Comparison of ENCODE assay signal across 10 cellular contexts in genomic region chr3:120177907-120178306, GRCh38.
DNase-seq lines count a peak whose midpoint lies in the region; ATAC-seq and TF ChIP-seq lines count a peak whose summit lies in the region.
"Had no signal": no experiment of that assay in that cellular context is flagged by ENCODE, and none has a peak within 500 bp of the region (broad histone marks: within the 10 kb centered on the region; RNA-seq: fewer than 3 reads in every experiment).

No MANE protein-coding gene starts in this region.

- POLR2A ChIA-PET in WTC11 (lab: Charles Lee) = interaction anchor here (1.0 to 1.5 kb wide), 3 partner anchors 18 to 107 kb away, joined by 3 to 5 read pairs (median 5); partner anchors contain the start of genes GPR156 and GSK3B

- no peaks in the 10 kb centered on the region for H3K36me3 ChIP-seq in neuron (ENCODE audit: insufficient read depth, low read length)

- no peak overlapping the region for H3K4me3 Mint-ChIP-seq in WTC11
- H3K4me3 Mint-ChIP-seq: activated T-cell treated with anti-CD3 and anti-CD28 coated beads, Interleukin-2, amount 50 U/mL, for 4 hours; stimulated activated effector memory CD8-positive, alpha-beta T cell treated with anti-CD3 and anti-CD28 coated beads, Interleukin-12 subunit alpha, Interleukin-12 subunit beta, amount 100 ng/mL, for 72 hours had no signal

- no peaks in the 10 kb centered on the region for H3K27me3 Mint-ChIP-seq in WTC11 (ENCODE audit: low read depth)

- no peak for TF ChIP-seq CTCF in NB4 (IDR thresholded peaks at IDR 0.05; ENCODE audit: low read depth, low read length)
- TF ChIP-seq CTCF in WTC11 (IDR thresholded peaks at IDR 0.05) = no peak

- H3K9me3 Mint-ChIP-seq in WTC11 = no peaks in the 10 kb centered on the region
- H3K9me3 Mint-ChIP-seq: activated T-cell treated with anti-CD3 and anti-CD28 coated beads, Interleukin-2, amount 50 U/mL, for 4 hours; stimulated activated effector memory CD8-positive, alpha-beta T cell treated with anti-CD3 and anti-CD28 coated beads, Interleukin-12 subunit alpha, Interleukin-12 subunit beta, amount 100 ng/mL, for 72 hours had no signal

- peak; percentile 62 for DNase-seq in ELR (ENCODE audit: low read depth)
- DNase-seq in NB4 (ENCODE audit: low read depth) = peak; percentile 62
- no peak for DNase-seq in WTC11 (ENCODE audit: low spot score)
- no peak for DNase-seq in germinal center (ENCODE audit: low spot score)
- DNase-seq: activated T-cell treated with anti-CD3 and anti-CD28 coated beads, Interleukin-2, amount 50 U/mL, for 4 hours had no signal

- H3K9me3 ChIP-seq in neuron (ENCODE audit: low read length) = no peaks in the 10 kb centered on the region

- no peaks in the 10 kb centered on the region for H3K36me3 Mint-ChIP-seq in WTC11
- H3K36me3 Mint-ChIP-seq: stimulated activated effector memory CD8-positive, alpha-beta T cell treated with anti-CD3 and anti-CD28 coated beads, Interleukin-12 subunit alpha, Interleukin-12 subunit beta, amount 100 ng/mL, for 72 hours had no signal

- H3K4me3 ChIP-seq in NB4 (ENCODE audit: low read depth, low read length) (no peak overlapping the region), neuron (ENCODE audit: low read length) (no peak overlapping the region)

- CTCF ChIA-PET in WTC11 (lab: Charles Lee) = interaction anchor here (1.5 to 2.5 kb wide), 3 partner anchors 18 to 286 kb away, joined by 3 to 11 read pairs (median 7); no protein-coding TSS in a partner anchor

- ATAC-seq in WTC11 (peak; percentile 74), GM21526 (IDR thresholded peaks at IDR 0.05; ENCODE audit: low FRiP score, unreplicated experiment) (no peak), GM19452 (IDR thresholded peaks at IDR 0.05; ENCODE audit: unreplicated experiment) (no peak), GM18873 (IDR thresholded peaks at IDR 0.05; ENCODE audit: low FRiP score, unreplicated experiment) (no peak)
- ATAC-seq: activated T-cell treated with anti-CD3 and anti-CD28 coated beads, Interleukin-2, amount 50 U/mL, for 4 hours had no signal

- H3K4me1 ChIP-seq in neuron (ENCODE audit: insufficient read depth, low read length) = peaks cover 5% of the 10 kb centered on the region

- H2AFZ ChIP-seq in neuron (ENCODE audit: low read depth, low read length) = peak overlapping the region; percentile 30

- TF ChIP-seq POLR2A in NB4 (IDR thresholded peaks at IDR 0.05; ENCODE audit: extremely low read depth, insufficient read length) = no peak

- H3K27me3 ChIP-seq in neuron (ENCODE audit: insufficient read depth, low read length) = no peaks in the 10 kb centered on the region

- peaks cover 13% of the 10 kb centered on the region for H3K4me1 Mint-ChIP-seq in WTC11
- H3K4me1 Mint-ChIP-seq: stimulated activated effector memory CD8-positive, alpha-beta T cell treated with anti-CD3 and anti-CD28 coated beads, Interleukin-12 subunit alpha, Interleukin-12 subunit beta, amount 100 ng/mL, for 72 hours had no signal

- H3K27ac Mint-ChIP-seq in WTC11 = no peak overlapping the region
- H3K27ac Mint-ChIP-seq: stimulated activated effector memory CD8-positive, alpha-beta T cell treated with anti-CD3 and anti-CD28 coated beads, Interleukin-12 subunit alpha, Interleukin-12 subunit beta, amount 100 ng/mL, for 72 hours had no signal

TF ChIP-seq in WTC11, 78 proteins besides CTCF, POLR2A, EP300 and RAD21:
- TF ChIP-seq TCF7 (CRISPR knock-in tag; IDR thresholded peaks at IDR 0.05; ENCODE audit: low read depth) (no peak), SP1 (CRISPR knock-in tag; conservative IDR thresholded peaks at IDR 0.05) (no peak), USF1 (CRISPR knock-in tag; IDR thresholded peaks at IDR 0.05) (no peak), USF2 (CRISPR knock-in tag; IDR thresholded peaks at IDR 0.05) (no peak), ZNF121 (CRISPR knock-in tag; IDR thresholded peaks at IDR 0.05) (no peak), ZNF512 (CRISPR knock-in tag; IDR thresholded peaks at IDR 0.05; ENCODE audit: borderline replicate concordance) (no peak), NFE2L1 (CRISPR knock-in tag; IDR thresholded peaks at IDR 0.05) (no peak), ZMAT4 (CRISPR knock-in tag; IDR thresholded peaks at IDR 0.05) (no peak), GTF2I (CRISPR knock-in tag; conservative IDR thresholded peaks at IDR 0.05) (no peak), CREB1 (CRISPR knock-in tag; IDR thresholded peaks at IDR 0.05) (no peak), AR (CRISPR knock-in tag; IDR thresholded peaks at IDR 0.05) (no peak), HMGA2 (CRISPR knock-in tag; IDR thresholded peaks at IDR 0.05) (no peak), ZNF317 (CRISPR knock-in tag; IDR thresholded peaks at IDR 0.05; ENCODE audit: borderline replicate concordance, low read depth) (no peak), IRF2 (CRISPR knock-in tag; IDR thresholded peaks at IDR 0.05; ENCODE audit: borderline replicate concordance, low read depth) (no peak)
TF ChIP-seq in WTC11: peak in this region for 0.

Comparison
In these comparisons a context has a peak if more than half of its experiments do, and no peak if none do; other contexts are left out.
1. DNase-seq: peak in ELR (single experiment) and NB4 (single experiment); none in WTC11 (single experiment) and germinal center (single experiment).